ENCODE assay signal across 1 cellular context in the genomic region with DNA sequence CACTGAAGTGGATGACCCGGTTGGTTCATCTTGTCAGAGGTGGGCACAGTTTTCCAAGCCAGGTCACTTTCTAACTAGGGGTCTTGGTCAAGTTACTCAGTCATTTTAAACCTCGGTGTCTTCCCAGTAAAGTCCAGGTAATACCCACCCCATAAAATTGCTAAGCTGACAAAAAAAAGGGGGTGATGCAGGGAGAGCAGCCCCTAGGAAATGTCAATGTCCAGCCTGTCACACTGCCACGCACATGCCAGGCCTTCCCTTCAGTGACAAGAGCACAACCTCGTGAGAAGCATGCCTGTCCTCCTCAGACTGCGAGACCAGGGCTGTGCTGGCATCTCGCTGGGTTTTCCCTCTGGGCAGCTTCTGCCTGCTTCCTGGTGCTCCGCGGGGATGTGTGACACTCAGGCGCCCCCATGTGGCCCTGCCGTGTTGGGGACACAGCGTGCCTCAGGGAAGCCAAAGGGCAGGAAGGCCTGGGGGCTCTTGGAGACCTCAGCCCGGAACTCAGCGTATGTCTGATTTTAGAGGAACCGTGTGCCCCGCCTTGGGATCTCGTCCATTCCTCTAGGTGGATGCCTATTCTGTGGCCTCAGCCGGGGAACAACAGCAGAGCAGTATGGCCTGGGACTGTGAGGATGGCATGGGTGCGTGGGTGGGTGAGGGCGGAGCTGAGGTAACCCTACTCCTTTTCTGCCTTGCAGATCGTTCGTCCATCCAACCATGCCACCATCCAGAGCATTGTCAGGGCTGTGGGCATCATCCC.
TF ChIP-seq lines count a peak whose summit lies in the region.

No MANE protein-coding gene starts in this region.

TF ChIP-seq in K562, 482 proteins besides CTCF, POLR2A, EP300 and RAD21 (continued from another document and continues in another):
- TF ChIP-seq, protein P1, sequence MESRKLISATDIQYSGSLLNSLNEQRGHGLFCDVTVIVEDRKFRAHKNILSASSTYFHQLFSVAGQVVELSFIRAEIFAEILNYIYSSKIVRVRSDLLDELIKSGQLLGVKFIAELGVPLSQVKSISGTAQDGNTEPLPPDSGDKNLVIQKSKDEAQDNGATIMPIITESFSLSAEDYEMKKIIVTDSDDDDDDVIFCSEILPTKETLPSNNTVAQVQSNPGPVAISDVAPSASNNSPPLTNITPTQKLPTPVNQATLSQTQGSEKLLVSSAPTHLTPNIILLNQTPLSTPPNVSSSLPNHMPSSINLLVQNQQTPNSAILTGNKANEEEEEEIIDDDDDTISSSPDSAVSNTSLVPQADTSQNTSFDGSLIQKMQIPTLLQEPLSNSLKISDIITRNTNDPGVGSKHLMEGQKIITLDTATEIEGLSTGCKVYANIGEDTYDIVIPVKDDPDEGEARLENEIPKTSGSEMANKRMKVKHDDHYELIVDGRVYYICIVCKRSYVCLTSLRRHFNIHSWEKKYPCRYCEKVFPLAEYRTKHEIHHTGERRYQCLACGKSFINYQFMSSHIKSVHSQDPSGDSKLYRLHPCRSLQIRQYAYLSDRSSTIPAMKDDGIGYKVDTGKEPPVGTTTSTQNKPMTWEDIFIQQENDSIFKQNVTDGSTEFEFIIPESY (CRISPR knock-in tag; IDR thresholded peaks at IDR 0.05), result no peak
- TF ChIP-seq SIRT6 (IDR thresholded peaks at IDR 0.05; ENCODE audit: low read depth, low read length) (no peak), ZNF41 (CRISPR knock-in tag; conservative IDR thresholded peaks at IDR 0.05) (no peak), TEAD1 (CRISPR knock-in tag; IDR thresholded peaks at IDR 0.05) (no peak), SAFB2 (IDR thresholded peaks at IDR 0.05; ENCODE audit: borderline replicate concordance, low read depth, low read length, severe bottlenecking) (no peak), RBM25 (IDR thresholded peaks at IDR 0.05; ENCODE audit: low read depth, low read length, severe bottlenecking) (no peak), ZNF75A (CRISPR knock-in tag; IDR thresholded peaks at IDR 0.05) (no peak), CC2D1A (IDR thresholded peaks at IDR 0.05) (no peak; the same call in 1 of the 2 replicates), DACH1 (IDR thresholded peaks at IDR 0.05; ENCODE audit: partially characterized antibody) (no peak), ZBTB1 (CRISPR knock-in tag; IDR thresholded peaks at IDR 0.05; ENCODE audit: borderline replicate concordance, low read depth) (no peak), EGR1 (conservative IDR thresholded peaks at IDR 0.05) (peak; percentile 46), SMARCE1 (IDR thresholded peaks at IDR 0.05) (no peak), CHD2 (IDR thresholded peaks at IDR 0.05; ENCODE audit: low read depth, low read length) (no peak), ZNF79 (CRISPR knock-in tag; IDR thresholded peaks at IDR 0.05; ENCODE audit: low read depth) (no peak), ASH1L (IDR thresholded peaks at IDR 0.05; ENCODE audit: borderline replicate concordance, low read depth, partially characterized antibody) (no peak), PURB (CRISPR knock-in tag; IDR thresholded peaks at IDR 0.05; ENCODE audit: low read depth) (no peak), PHTF2 (CRISPR knock-in tag; IDR thresholded peaks at IDR 0.05) (no peak), SP1 (CRISPR knock-in tag; IDR thresholded peaks at IDR 0.05) (no peak), TRIM24 (IDR thresholded peaks at IDR 0.05) (no peak), HNRNPH1 (optimal IDR thresholded peaks at IDR 0.05; ENCODE audit: low read depth, low read length) (no peak), HDAC1 (IDR thresholded peaks at IDR 0.05) (no peak), TEAD4 (IDR thresholded peaks at IDR 0.05; ENCODE audit: low read length) (no peak), TEAD4 (CRISPR knock-in tag; IDR thresholded peaks at IDR 0.05; ENCODE audit: borderline replicate concordance) (no peak), CREM (IDR thresholded peaks at IDR 0.05; ENCODE audit: low read depth) (peak; percentile 44), XRCC3 (IDR thresholded peaks at IDR 0.05) (no peak), RBM22 (IDR thresholded peaks at IDR 0.05; ENCODE audit: low read depth, low read length, poor library complexity, severe bottlenecking) (no peak), NFYB (IDR thresholded peaks at IDR 0.05; ENCODE audit: extremely low read depth, insufficient read length) (no peak), ZNF121 (CRISPR knock-in tag; conservative IDR thresholded peaks at IDR 0.05) (no peak), CEBPG (CRISPR knock-in tag; IDR thresholded peaks at IDR 0.05) (no peak), CEBPG (tag; conservative IDR thresholded peaks at IDR 0.05 in 1 of 2, IDR thresholded peaks at IDR 0.05 in 1 of 2) (no peak), BRCA1 (IDR thresholded peaks at IDR 0.05) (no peak), BRCA1 (CRISPR knock-in tag; IDR thresholded peaks at IDR 0.05) (no peak), TCF3 (CRISPR knock-in tag; IDR thresholded peaks at IDR 0.05) (no peak), ZNF324 (CRISPR knock-in tag; IDR thresholded peaks at IDR 0.05) (no peak), HCFC1 (IDR thresholded peaks at IDR 0.05; ENCODE audit: low read depth, low read length) (0 out of 2 replicates have a peak, but pooled peaks have one; percentile 8), RNF2 (IDR thresholded peaks at IDR 0.05) (no peak)
- TF ChIP-seq, protein P2, sequence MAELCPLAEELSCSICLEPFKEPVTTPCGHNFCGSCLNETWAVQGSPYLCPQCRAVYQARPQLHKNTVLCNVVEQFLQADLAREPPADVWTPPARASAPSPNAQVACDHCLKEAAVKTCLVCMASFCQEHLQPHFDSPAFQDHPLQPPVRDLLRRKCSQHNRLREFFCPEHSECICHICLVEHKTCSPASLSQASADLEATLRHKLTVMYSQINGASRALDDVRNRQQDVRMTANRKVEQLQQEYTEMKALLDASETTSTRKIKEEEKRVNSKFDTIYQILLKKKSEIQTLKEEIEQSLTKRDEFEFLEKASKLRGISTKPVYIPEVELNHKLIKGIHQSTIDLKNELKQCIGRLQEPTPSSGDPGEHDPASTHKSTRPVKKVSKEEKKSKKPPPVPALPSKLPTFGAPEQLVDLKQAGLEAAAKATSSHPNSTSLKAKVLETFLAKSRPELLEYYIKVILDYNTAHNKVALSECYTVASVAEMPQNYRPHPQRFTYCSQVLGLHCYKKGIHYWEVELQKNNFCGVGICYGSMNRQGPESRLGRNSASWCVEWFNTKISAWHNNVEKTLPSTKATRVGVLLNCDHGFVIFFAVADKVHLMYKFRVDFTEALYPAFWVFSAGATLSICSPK (IDR thresholded peaks at IDR 0.05; ENCODE audit: borderline replicate concordance), result no peak
- TF ChIP-seq, protein P3, sequence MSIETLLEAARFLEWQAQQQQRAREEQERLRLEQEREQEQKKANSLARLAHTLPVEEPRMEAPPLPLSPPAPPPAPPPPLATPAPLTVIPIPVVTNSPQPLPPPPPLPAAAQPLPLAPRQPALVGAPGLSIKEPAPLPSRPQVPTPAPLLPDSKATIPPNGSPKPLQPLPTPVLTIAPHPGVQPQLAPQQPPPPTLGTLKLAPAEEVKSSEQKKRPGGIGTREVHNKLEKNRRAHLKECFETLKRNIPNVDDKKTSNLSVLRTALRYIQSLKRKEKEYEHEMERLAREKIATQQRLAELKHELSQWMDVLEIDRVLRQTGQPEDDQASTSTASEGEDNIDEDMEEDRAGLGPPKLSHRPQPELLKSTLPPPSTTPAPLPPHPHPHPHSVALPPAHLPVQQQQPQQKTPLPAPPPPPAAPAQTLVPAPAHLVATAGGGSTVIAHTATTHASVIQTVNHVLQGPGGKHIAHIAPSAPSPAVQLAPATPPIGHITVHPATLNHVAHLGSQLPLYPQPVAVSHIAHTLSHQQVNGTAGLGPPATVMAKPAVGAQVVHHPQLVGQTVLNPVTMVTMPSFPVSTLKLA (conservative IDR thresholded peaks at IDR 0.05), result no peak
- TF ChIP-seq, protein P4, sequence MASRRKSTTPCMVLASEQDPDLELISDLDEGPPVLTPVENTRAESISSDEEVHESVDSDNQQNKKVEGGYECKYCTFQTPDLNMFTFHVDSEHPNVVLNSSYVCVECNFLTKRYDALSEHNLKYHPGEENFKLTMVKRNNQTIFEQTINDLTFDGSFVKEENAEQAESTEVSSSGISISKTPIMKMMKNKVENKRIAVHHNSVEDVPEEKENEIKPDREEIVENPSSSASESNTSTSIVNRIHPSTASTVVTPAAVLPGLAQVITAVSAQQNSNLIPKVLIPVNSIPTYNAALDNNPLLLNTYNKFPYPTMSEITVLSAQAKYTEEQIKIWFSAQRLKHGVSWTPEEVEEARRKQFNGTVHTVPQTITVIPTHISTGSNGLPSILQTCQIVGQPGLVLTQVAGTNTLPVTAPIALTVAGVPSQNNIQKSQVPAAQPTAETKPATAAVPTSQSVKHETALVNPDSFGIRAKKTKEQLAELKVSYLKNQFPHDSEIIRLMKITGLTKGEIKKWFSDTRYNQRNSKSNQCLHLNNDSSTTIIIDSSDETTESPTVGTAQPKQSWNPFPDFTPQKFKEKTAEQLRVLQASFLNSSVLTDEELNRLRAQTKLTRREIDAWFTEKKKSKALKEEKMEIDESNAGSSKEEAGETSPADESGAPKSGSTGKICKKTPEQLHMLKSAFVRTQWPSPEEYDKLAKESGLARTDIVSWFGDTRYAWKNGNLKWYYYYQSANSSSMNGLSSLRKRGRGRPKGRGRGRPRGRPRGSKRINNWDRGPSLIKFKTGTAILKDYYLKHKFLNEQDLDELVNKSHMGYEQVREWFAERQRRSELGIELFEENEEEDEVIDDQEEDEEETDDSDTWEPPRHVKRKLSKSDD (conservative IDR thresholded peaks at IDR 0.05; ENCODE audit: low read length), result no peak
- TF ChIP-seq, protein P5, sequence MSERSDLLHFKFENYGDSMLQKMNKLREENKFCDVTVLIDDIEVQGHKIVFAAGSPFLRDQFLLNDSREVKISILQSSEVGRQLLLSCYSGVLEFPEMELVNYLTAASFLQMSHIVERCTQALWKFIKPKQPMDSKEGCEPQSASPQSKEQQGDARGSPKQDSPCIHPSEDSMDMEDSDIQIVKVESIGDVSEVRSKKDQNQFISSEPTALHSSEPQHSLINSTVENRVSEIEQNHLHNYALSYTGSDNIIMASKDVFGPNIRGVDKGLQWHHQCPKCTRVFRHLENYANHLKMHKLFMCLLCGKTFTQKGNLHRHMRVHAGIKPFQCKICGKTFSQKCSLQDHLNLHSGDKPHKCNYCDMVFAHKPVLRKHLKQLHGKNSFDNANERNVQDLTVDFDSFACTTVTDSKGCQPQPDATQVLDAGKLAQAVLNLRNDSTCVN (CRISPR knock-in tag; IDR thresholded peaks at IDR 0.05), result no peak
- TF ChIP-seq, protein P6, sequence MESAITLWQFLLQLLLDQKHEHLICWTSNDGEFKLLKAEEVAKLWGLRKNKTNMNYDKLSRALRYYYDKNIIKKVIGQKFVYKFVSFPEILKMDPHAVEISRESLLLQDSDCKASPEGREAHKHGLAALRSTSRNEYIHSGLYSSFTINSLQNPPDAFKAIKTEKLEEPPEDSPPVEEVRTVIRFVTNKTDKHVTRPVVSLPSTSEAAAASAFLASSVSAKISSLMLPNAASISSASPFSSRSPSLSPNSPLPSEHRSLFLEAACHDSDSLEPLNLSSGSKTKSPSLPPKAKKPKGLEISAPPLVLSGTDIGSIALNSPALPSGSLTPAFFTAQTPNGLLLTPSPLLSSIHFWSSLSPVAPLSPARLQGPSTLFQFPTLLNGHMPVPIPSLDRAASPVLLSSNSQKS (CRISPR knock-in tag; IDR thresholded peaks at IDR 0.05), result no peak
- TF ChIP-seq, protein P7, sequence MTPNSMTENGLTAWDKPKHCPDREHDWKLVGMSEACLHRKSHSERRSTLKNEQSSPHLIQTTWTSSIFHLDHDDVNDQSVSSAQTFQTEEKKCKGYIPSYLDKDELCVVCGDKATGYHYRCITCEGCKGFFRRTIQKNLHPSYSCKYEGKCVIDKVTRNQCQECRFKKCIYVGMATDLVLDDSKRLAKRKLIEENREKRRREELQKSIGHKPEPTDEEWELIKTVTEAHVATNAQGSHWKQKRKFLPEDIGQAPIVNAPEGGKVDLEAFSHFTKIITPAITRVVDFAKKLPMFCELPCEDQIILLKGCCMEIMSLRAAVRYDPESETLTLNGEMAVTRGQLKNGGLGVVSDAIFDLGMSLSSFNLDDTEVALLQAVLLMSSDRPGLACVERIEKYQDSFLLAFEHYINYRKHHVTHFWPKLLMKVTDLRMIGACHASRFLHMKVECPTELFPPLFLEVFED (CRISPR knock-in tag; conservative IDR thresholded peaks at IDR 0.05), result no peak
- TF ChIP-seq, protein P8, sequence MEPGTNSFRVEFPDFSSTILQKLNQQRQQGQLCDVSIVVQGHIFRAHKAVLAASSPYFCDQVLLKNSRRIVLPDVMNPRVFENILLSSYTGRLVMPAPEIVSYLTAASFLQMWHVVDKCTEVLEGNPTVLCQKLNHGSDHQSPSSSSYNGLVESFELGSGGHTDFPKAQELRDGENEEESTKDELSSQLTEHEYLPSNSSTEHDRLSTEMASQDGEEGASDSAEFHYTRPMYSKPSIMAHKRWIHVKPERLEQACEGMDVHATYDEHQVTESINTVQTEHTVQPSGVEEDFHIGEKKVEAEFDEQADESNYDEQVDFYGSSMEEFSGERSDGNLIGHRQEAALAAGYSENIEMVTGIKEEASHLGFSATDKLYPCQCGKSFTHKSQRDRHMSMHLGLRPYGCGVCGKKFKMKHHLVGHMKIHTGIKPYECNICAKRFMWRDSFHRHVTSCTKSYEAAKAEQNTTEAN (CRISPR knock-in tag; IDR thresholded peaks at IDR 0.05), result no peak
- TF ChIP-seq, protein P9, sequence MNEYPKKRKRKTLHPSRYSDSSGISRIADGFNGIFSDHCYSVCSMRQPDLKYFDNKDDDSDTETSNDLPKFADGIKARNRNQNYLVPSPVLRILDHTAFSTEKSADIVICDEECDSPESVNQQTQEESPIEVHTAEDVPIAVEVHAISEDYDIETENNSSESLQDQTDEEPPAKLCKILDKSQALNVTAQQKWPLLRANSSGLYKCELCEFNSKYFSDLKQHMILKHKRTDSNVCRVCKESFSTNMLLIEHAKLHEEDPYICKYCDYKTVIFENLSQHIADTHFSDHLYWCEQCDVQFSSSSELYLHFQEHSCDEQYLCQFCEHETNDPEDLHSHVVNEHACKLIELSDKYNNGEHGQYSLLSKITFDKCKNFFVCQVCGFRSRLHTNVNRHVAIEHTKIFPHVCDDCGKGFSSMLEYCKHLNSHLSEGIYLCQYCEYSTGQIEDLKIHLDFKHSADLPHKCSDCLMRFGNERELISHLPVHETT (CRISPR knock-in tag; conservative IDR thresholded peaks at IDR 0.05 in 1 of 2, IDR thresholded peaks at IDR 0.05 in 1 of 2), result no peak
- TF ChIP-seq, protein P10, sequence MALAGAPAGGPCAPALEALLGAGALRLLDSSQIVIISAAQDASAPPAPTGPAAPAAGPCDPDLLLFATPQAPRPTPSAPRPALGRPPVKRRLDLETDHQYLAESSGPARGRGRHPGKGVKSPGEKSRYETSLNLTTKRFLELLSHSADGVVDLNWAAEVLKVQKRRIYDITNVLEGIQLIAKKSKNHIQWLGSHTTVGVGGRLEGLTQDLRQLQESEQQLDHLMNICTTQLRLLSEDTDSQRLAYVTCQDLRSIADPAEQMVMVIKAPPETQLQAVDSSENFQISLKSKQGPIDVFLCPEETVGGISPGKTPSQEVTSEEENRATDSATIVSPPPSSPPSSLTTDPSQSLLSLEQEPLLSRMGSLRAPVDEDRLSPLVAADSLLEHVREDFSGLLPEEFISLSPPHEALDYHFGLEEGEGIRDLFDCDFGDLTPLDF (CRISPR knock-in tag; IDR thresholded peaks at IDR 0.05), result no peak
- TF ChIP-seq, protein P11, sequence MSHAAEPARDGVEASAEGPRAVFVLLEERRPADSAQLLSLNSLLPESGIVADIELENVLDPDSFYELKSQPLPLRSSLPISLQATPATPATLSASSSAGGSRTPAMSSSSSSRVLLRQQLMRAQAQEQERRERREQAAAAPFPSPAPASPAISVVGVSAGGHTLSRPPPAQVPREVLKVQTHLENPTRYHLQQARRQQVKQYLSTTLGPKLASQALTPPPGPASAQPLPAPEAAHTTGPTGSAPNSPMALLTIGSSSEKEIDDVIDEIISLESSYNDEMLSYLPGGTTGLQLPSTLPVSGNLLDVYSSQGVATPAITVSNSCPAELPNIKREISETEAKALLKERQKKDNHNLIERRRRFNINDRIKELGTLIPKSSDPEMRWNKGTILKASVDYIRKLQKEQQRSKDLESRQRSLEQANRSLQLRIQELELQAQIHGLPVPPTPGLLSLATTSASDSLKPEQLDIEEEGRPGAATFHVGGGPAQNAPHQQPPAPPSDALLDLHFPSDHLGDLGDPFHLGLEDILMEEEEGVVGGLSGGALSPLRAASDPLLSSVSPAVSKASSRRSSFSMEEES (CRISPR knock-in tag; IDR thresholded peaks at IDR 0.05), result no peak
